ENCODE assay signal across 15 cellular contexts in genomic region chr14:64117671-64118402, GRCh38.
DNase-seq lines count a peak whose midpoint lies in the region; ATAC-seq and TF ChIP-seq lines count a peak whose summit lies in the region.
"Had no signal": no experiment of that assay in that cellular context is flagged by ENCODE, and none has a peak within 500 bp of the region (broad histone marks: within the 10 kb centered on the region; RNA-seq: fewer than 3 reads in every experiment).

No MANE protein-coding gene starts in this region.

- H3K4me1 ChIP-seq in right atrium auricular region (peaks cover 0 to 10% of the 10 kb centered on the region in 2 donors), skeletal muscle tissue (ENCODE audit: control insufficient read depth in 3 of 3, insufficient read depth in 3 of 3, low read length in 3 of 3) (peaks cover 18 to 23% (median 21%) of the 10 kb centered on the region in 3 donors)

- DNase-seq in HFFc6: no peak
- peak; percentile 48 for DNase-seq in brain pericyte (ENCODE audit: low read depth, low spot score)
- DNase-seq in right atrium auricular region (ENCODE audit: low spot score): peak; percentile 73
- no peak for DNase-seq in HuH-7.5 (ENCODE audit: low spot score)
- DNase-seq in activated CD4-positive, alpha-beta memory T cell treated with anti-CD3 and anti-CD28 coated beads, Interleukin-2, amount 10 ng/mL, durations not matched to agents 7 days and 5 days: no peak
- no peak for DNase-seq in Calu3
- DNase-seq: activated CD4-positive, alpha-beta T cell treated with anti-CD3 and anti-CD28 coated beads for 1 hour; DMS153; glutamatergic neuron; naive thymus-derived CD8-positive, alpha-beta T cell; SHP77 had no signal

- intact Hi-C loops in Calu3 (cut with micrococcal nuclease; ENCODE audit: unreplicated experiment): no loop called here

- H3K27me3 ChIP-seq in right atrium auricular region (no peaks in the 10 kb centered on the region), skeletal muscle tissue (ENCODE audit: control insufficient read depth in 3 of 3, insufficient read depth in 3 of 3, low read length in 3 of 3) (no peaks in the 10 kb centered on the region)

- TF ChIP-seq CTCF in HFFc6 (IDR thresholded peaks at IDR 0.05) (no peak), right atrium auricular region (IDR thresholded peaks at IDR 0.05) (no peak), Calu3 (IDR thresholded peaks at IDR 0.05; ENCODE audit: unreplicated experiment) (no peak)

- H3K4me3 Mint-ChIP-seq in HFFc6: peak overlapping the region; percentile 70; the same call in 1 of the 2 replicates
- H3K4me3 Mint-ChIP-seq in activated CD4-positive, alpha-beta memory T cell treated with anti-CD3 and anti-CD28 coated beads, Interleukin-2, amount 10 ng/mL, durations not matched to agents 7 days and 5 days: no peak overlapping the region
- no peak overlapping the region for H3K4me3 Mint-ChIP-seq in Calu3 (ENCODE audit: low read depth, unreplicated experiment)
- H3K4me3 Mint-ChIP-seq: activated naive CD8-positive, alpha-beta T cell; naive thymus-derived CD8-positive, alpha-beta T cell had no signal

- H3K27ac ChIP-seq in right atrium auricular region: peak overlapping the region; percentile 72 to 86
- peak overlapping the region; percentile 87 for H3K27ac ChIP-seq in skeletal muscle tissue (ENCODE audit: low read depth, low read length)
- H3K27ac ChIP-seq: HL-60 had no signal

- H3K4me1 Mint-ChIP-seq in HFFc6 (ENCODE audit: low read depth): peaks cover 12% of the 10 kb centered on the region
- H3K4me1 Mint-ChIP-seq in activated CD4-positive, alpha-beta memory T cell treated with anti-CD3 and anti-CD28 coated beads, Interleukin-2, amount 10 ng/mL, durations not matched to agents 7 days and 5 days: peaks cover 6% of the 10 kb centered on the region
- H3K4me1 Mint-ChIP-seq in Calu3 (ENCODE audit: low read depth, unreplicated experiment): no peaks in the 10 kb centered on the region

- ATAC-seq in HG03439 (IDR thresholded peaks at IDR 0.05; ENCODE audit: unreplicated experiment): no peak
- ATAC-seq: naive thymus-derived CD8-positive, alpha-beta T cell had no signal

- no peaks in the 10 kb centered on the region for H3K9me3 Mint-ChIP-seq in HFFc6
- H3K9me3 Mint-ChIP-seq in activated CD4-positive, alpha-beta memory T cell treated with anti-CD3 and anti-CD28 coated beads, Interleukin-2, amount 10 ng/mL, durations not matched to agents 7 days and 5 days: no peaks in the 10 kb centered on the region
- H3K9me3 Mint-ChIP-seq in Calu3 (ENCODE audit: low read depth, unreplicated experiment): no peaks in the 10 kb centered on the region
- H3K9me3 Mint-ChIP-seq: naive thymus-derived CD8-positive, alpha-beta T cell had no signal

- H3K4me3 ChIP-seq in right atrium auricular region (no peak overlapping the region), skeletal muscle tissue (ENCODE audit: low read length in 3 of 3) (peak overlapping the region in 2 of 3 donors; percentile 38)

- no peaks in the 10 kb centered on the region for H3K36me3 Mint-ChIP-seq in HFFc6 (ENCODE audit: low read depth)
- peaks cover 41% of the 10 kb centered on the region for H3K36me3 Mint-ChIP-seq in activated CD4-positive, alpha-beta memory T cell treated with anti-CD3 and anti-CD28 coated beads, Interleukin-2, amount 10 ng/mL, durations not matched to agents 7 days and 5 days (ENCODE audit: low read depth)
- peaks cover 32% of the 10 kb centered on the region for H3K36me3 Mint-ChIP-seq in Calu3 (ENCODE audit: insufficient read depth, unreplicated experiment)

- H3K27ac Mint-ChIP-seq in HFFc6 (peak overlapping the region; percentile 85), Calu3 (ENCODE audit: unreplicated experiment) (no peak overlapping the region)
- no peak overlapping the region for H3K27ac Mint-ChIP-seq in activated CD4-positive, alpha-beta memory T cell treated with anti-CD3 and anti-CD28 coated beads, Interleukin-2, amount 10 ng/mL, durations not matched to agents 7 days and 5 days
- H3K27ac Mint-ChIP-seq: activated naive CD8-positive, alpha-beta T cell had no signal

- peak overlapping the region in 2 of 3 donors; percentile 20 to 51 for H3K9ac ChIP-seq in skeletal muscle tissue (ENCODE audit: low read depth in 1 of 3, low read length in 3 of 3)

- CTCF ChIA-PET in activated CD4-positive, alpha-beta memory T cell treated with anti-CD3 and anti-CD28 coated beads, Interleukin-2, amount 10 ng/mL, durations not matched to agents 7 days and 5 days (lab: Charles Lee): no interaction called here
- CTCF ChIA-PET in Calu3 (lab: Charles Lee): no interaction called here

- H3K27me3 Mint-ChIP-seq in HFFc6 (ENCODE audit: insufficient read depth): no peaks in the 10 kb centered on the region
- no peaks in the 10 kb centered on the region for H3K27me3 Mint-ChIP-seq in activated CD4-positive, alpha-beta memory T cell treated with anti-CD3 and anti-CD28 coated beads, Interleukin-2, amount 10 ng/mL, durations not matched to agents 7 days and 5 days
- no peaks in the 10 kb centered on the region for H3K27me3 Mint-ChIP-seq in Calu3 (ENCODE audit: unreplicated experiment)
- H3K27me3 Mint-ChIP-seq: activated naive CD8-positive, alpha-beta T cell; naive thymus-derived CD8-positive, alpha-beta T cell had no signal

- H3K9me3 ChIP-seq in right atrium auricular region: no peaks in the 10 kb centered on the region
- no peaks in the 10 kb centered on the region for H3K9me3 ChIP-seq in skeletal muscle tissue (ENCODE audit: control insufficient read depth in 3 of 3, low read length in 3 of 3)

- POLR2A ChIA-PET in activated CD4-positive, alpha-beta memory T cell treated with anti-CD3 and anti-CD28 coated beads, Interleukin-2, amount 10 ng/mL, durations not matched to agents 7 days and 5 days (lab: Charles Lee): no interaction called here

- H3K36me3 ChIP-seq in right atrium auricular region (peaks cover 17% of the 10 kb centered on the region), skeletal muscle tissue (ENCODE audit: control insufficient read depth in 3 of 3, insufficient read depth in 3 of 3, low read length in 3 of 3) (peaks cover 6 to 22% (median 16%) of the 10 kb centered on the region in 3 donors)

- no TSS peak for BruUV-seq in Calu3 (replicated peaks; lab: Mats Ljungman, UMichigan)

Comparison
In these comparisons a context has a peak if more than half of its experiments do, and no peak if none do; other contexts are left out.
1. DNase-seq: peak in brain pericyte (single experiment) and right atrium auricular region (single experiment); none in HFFc6 (single experiment), HuH-7.5 (single experiment), activated CD4-positive, alpha-beta memory T cell treated with anti-CD3 and anti-CD28 coated beads, Interleukin-2, amount 10 ng/mL, durations not matched to agents 7 days and 5 days (single experiment) and Calu3 (single experiment).
2. H3K4me3 ChIP-seq: peak in skeletal muscle tissue (2 of 3); none in right atrium auricular region (0 of 2).